ENCODE assay signal across 42 cellular contexts in the genomic region with DNA sequence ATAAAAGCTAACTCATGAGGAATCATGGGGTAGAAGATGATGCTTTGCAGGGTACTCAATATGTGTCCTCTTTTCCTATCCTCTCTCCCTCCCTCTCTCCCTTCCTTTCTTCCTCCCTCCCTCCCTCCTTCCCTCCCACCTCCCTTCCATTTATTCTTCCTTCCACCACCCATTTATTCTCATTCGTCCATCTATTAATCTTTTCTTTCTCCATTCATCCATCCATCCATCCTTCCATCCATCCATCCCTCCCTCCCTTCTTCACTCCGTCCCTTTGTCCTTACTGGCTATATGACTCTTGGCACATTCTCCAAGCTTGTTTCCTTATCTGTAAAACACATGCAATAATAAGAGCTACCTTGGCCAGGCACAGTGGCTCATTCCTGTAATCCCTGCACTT. TPM values are rescaled to one million over a fixed set of nuclear protein-coding genes. Genes with fewer than 3 reads are reported as not detected.
"Had no signal": no experiment of that assay in that cellular context is flagged by ENCODE, and none has a peak within 500 bp of the region (broad histone marks: within the 10 kb centered on the region; RNA-seq: fewer than 3 reads in every experiment).

No MANE protein-coding gene starts in this region.

- H3K9me3 Mint-ChIP-seq: activated naive CD4-positive, alpha-beta T cell treated with anti-CD3 and anti-CD28 coated beads for 36 hours; activated naive CD4-positive, alpha-beta T cell treated with anti-CD3 and anti-CD28 coated beads, Interleukin-2, amount 10 ng/mL, durations not matched to agents 7 days and 5 days; activated naive CD4-positive, alpha-beta T cell treated with anti-CD3 and anti-CD28 coated beads, Interleukin-2, amount 50 U/mL, for 24 hours; activated naive CD4-positive, alpha-beta T cell treated with anti-CD3 and anti-CD28 coated beads, Interleukin-2, amount 50 U/mL, for 72 hours; activated naive CD8-positive, alpha-beta T cell treated with anti-CD3 and anti-CD28 coated beads for 36 hours; activated naive CD8-positive, alpha-beta T cell treated with anti-CD3 and anti-CD28 coated beads, Interleukin-2, amount 10 ng/mL, durations not matched to agents 7 days and 5 days; activated naive CD8-positive, alpha-beta T cell treated with anti-CD3 and anti-CD28 coated beads, Interleukin-2, amount 50 U/mL, for 24 hours; activated T-cell treated with anti-CD3 and anti-CD28 coated beads, Interleukin-2, amount 50 U/mL, for 24 hours; activated T-cell treated with anti-CD3 and anti-CD28 coated beads, Interleukin-2, amount 50 U/mL, for 4 hours; activated T-cell treated with anti-CD3 and anti-CD28 coated beads, Interleukin-2, amount 50 U/mL, for 72 hours; activated T-helper 1 cell treated with anti-CD3 and anti-CD28 coated beads, Interleukin-12 subunit alpha, Interleukin-12 subunit beta, Interleukin-2, Interleukin-4 antibody, amounts not matched to agents 30 ng/mL and 10 ng/mL and 1 ng/mL, durations not matched to agents 14 hours and 24 hours and 36 hours; activated T-helper 17 cell treated with anti-CD3 and anti-CD28 coated beads, Interleukin-2, amount 50 U/mL, for 72 hours; activated T-helper 2 cell treated with anti-CD3 and anti-CD28 coated beads, Interferon-gamma antibody, Interleukin-2, Interleukin-4, amounts not matched to agents 10 μg/mL and 5 μg/mL and 100 μg/mL, durations not matched to agents 14 hours and 24 hours and 36 hours; central memory CD8-positive, alpha-beta T cell had no signal

- H3K27ac Mint-ChIP-seq: activated naive CD4-positive, alpha-beta T cell treated with anti-CD3 and anti-CD28 coated beads for 36 hours; activated naive CD4-positive, alpha-beta T cell treated with anti-CD3 and anti-CD28 coated beads, Interleukin-2, amount 10 ng/mL, durations not matched to agents 7 days and 5 days; activated naive CD4-positive, alpha-beta T cell treated with anti-CD3 and anti-CD28 coated beads, Interleukin-2, amount 50 U/mL, for 24 hours; activated naive CD4-positive, alpha-beta T cell treated with anti-CD3 and anti-CD28 coated beads, Interleukin-2, amount 50 U/mL, for 72 hours; activated naive CD8-positive, alpha-beta T cell; activated naive CD8-positive, alpha-beta T cell treated with anti-CD3 and anti-CD28 coated beads for 36 hours; activated naive CD8-positive, alpha-beta T cell treated with anti-CD3 and anti-CD28 coated beads, Interleukin-2, amount 10 ng/mL, durations not matched to agents 7 days and 5 days; activated naive CD8-positive, alpha-beta T cell treated with anti-CD3 and anti-CD28 coated beads, Interleukin-2, amount 50 U/mL, for 24 hours; activated T-cell treated with anti-CD3 and anti-CD28 coated beads, Interleukin-2, amount 50 U/mL, for 24 hours; activated T-cell treated with anti-CD3 and anti-CD28 coated beads, Interleukin-2, amount 50 U/mL, for 72 hours; activated T-helper 1 cell treated with anti-CD3 and anti-CD28 coated beads, Interleukin-12 subunit alpha, Interleukin-12 subunit beta, Interleukin-2, Interleukin-4 antibody, amounts not matched to agents 30 ng/mL and 10 ng/mL and 1 ng/mL, durations not matched to agents 14 hours and 24 hours and 36 hours; activated T-helper 17 cell treated with anti-CD3 and anti-CD28 coated beads, Interleukin-2, amount 50 U/mL, for 72 hours; activated T-helper 2 cell treated with anti-CD3 and anti-CD28 coated beads, Interferon-gamma antibody, Interleukin-2, Interleukin-4, amounts not matched to agents 10 μg/mL and 5 μg/mL and 100 μg/mL, durations not matched to agents 14 hours and 24 hours and 36 hours had no signal

- H3K4me3 Mint-ChIP-seq: activated naive CD4-positive, alpha-beta T cell treated with anti-CD3 and anti-CD28 coated beads for 36 hours; activated naive CD4-positive, alpha-beta T cell treated with anti-CD3 and anti-CD28 coated beads, Interleukin-2, amount 10 ng/mL, durations not matched to agents 7 days and 5 days; activated naive CD4-positive, alpha-beta T cell treated with anti-CD3 and anti-CD28 coated beads, Interleukin-2, amount 50 U/mL, for 24 hours; activated naive CD8-positive, alpha-beta T cell; activated naive CD8-positive, alpha-beta T cell treated with anti-CD3 and anti-CD28 coated beads for 36 hours; activated naive CD8-positive, alpha-beta T cell treated with anti-CD3 and anti-CD28 coated beads, Interleukin-2, amount 10 ng/mL, durations not matched to agents 7 days and 5 days; activated naive CD8-positive, alpha-beta T cell treated with anti-CD3 and anti-CD28 coated beads, Interleukin-2, amount 50 U/mL, for 24 hours; activated T-cell treated with anti-CD3 and anti-CD28 coated beads, Interleukin-2, amount 50 U/mL, for 24 hours; activated T-cell treated with anti-CD3 and anti-CD28 coated beads, Interleukin-2, amount 50 U/mL, for 4 hours; activated T-cell treated with anti-CD3 and anti-CD28 coated beads, Interleukin-2, amount 50 U/mL, for 72 hours; activated T-helper 1 cell treated with anti-CD3 and anti-CD28 coated beads, Interleukin-12 subunit alpha, Interleukin-12 subunit beta, Interleukin-2, Interleukin-4 antibody, amounts not matched to agents 30 ng/mL and 10 ng/mL and 1 ng/mL, durations not matched to agents 14 hours and 24 hours and 36 hours; activated T-helper 17 cell treated with anti-CD3 and anti-CD28 coated beads, Interleukin-2, amount 50 U/mL, for 72 hours; brain; central memory CD8-positive, alpha-beta T cell had no signal

- DNase-seq: activated effector memory CD4-positive, alpha-beta T cell treated with anti-CD3 and anti-CD28 coated beads, Interleukin-2, amount 50 U/mL, for 16 hours; activated effector memory CD4-positive, alpha-beta T cell treated with Interleukin-2 at 50 U/mL for 16 hours; activated gamma-delta T cell; activated gamma-delta T cell treated with Interleukin-2 at 50 U/mL for 16 hours; activated naive CD4-positive, alpha-beta T cell; activated naive CD4-positive, alpha-beta T cell treated with anti-CD3 and anti-CD28 coated beads for 36 hours; activated naive CD4-positive, alpha-beta T cell treated with anti-CD3 and anti-CD28 coated beads, Interleukin-2, amount 10 ng/mL, durations not matched to agents 7 days and 5 days; activated naive CD4-positive, alpha-beta T cell treated with anti-CD3 and anti-CD28 coated beads, Interleukin-2, amount 50 U/mL, for 16 hours; activated naive CD4-positive, alpha-beta T cell treated with Interleukin-2 at 50 U/mL for 16 hours; activated naive CD8-positive, alpha-beta T cell treated with anti-CD3 and anti-CD28 coated beads for 36 hours; activated naive CD8-positive, alpha-beta T cell treated with anti-CD3 and anti-CD28 coated beads, Interleukin-2, amount 10 ng/mL, durations not matched to agents 7 days and 5 days; activated naive CD8-positive, alpha-beta T cell treated with anti-CD3 and anti-CD28 coated beads, Interleukin-2, amount 50 U/mL, for 24 hours; activated T-cell treated with anti-CD3 and anti-CD28 coated beads, Interleukin-2, amount 50 U/mL, for 1 hour; activated T-cell treated with anti-CD3 and anti-CD28 coated beads, Interleukin-2, amount 50 U/mL, for 24 hours; activated T-cell treated with anti-CD3 and anti-CD28 coated beads, Interleukin-2, amount 50 U/mL, for 4 hours; activated T-cell treated with anti-CD3 and anti-CD28 coated beads, Interleukin-2, amount 50 U/mL, for 48 hours; activated T-cell treated with anti-CD3 and anti-CD28 coated beads, Interleukin-2, amount 50 U/mL, for 72 hours; adrenal gland; amniotic stem cell; amygdala; anterior cingulate cortex; aorta; body of pancreas; brain microvascular endothelial cell; caudate nucleus; central memory CD4-positive, alpha-beta T cell; cerebellar nuclear complex had no signal

- FAIRE-seq: astrocyte had no signal

- H3K27ac ChIP-seq: adrenal gland, ascending aorta, body of pancreas, brain microvascular endothelial cell, breast epithelium, cardiac muscle cell had no signal

- H3K36me3 Mint-ChIP-seq: activated naive CD4-positive, alpha-beta T cell treated with anti-CD3 and anti-CD28 coated beads, Interleukin-2, amount 10 ng/mL, durations not matched to agents 7 days and 5 days; activated naive CD4-positive, alpha-beta T cell treated with anti-CD3 and anti-CD28 coated beads, Interleukin-2, amount 50 U/mL, for 24 hours; activated naive CD4-positive, alpha-beta T cell treated with anti-CD3 and anti-CD28 coated beads, Interleukin-2, amount 50 U/mL, for 72 hours; activated naive CD8-positive, alpha-beta T cell; activated naive CD8-positive, alpha-beta T cell treated with anti-CD3 and anti-CD28 coated beads for 36 hours; activated naive CD8-positive, alpha-beta T cell treated with anti-CD3 and anti-CD28 coated beads, Interleukin-2, amount 10 ng/mL, durations not matched to agents 7 days and 5 days; brain had no signal

- ATAC-seq: activated naive CD4-positive, alpha-beta T cell treated with anti-CD3 and anti-CD28 coated beads, Interleukin-2, amount 50 U/mL, for 72 hours; activated naive CD8-positive, alpha-beta T cell treated with anti-CD3 and anti-CD28 coated beads, Interleukin-2, amount 50 U/mL, for 24 hours; activated T-cell treated with anti-CD3 and anti-CD28 coated beads, Interleukin-2, amount 50 U/mL, for 4 hours; activated T-cell treated with anti-CD3 and anti-CD28 coated beads, Interleukin-2, amount 50 U/mL, for 72 hours; activated T-helper 17 cell treated with anti-CD3 and anti-CD28 coated beads, Interleukin-2, amount 50 U/mL, for 72 hours; body of pancreas had no signal

- H3K36me3 ChIP-seq: adrenal gland, ascending aorta, brain microvascular endothelial cell, breast epithelium, cardiac muscle cell had no signal

- H3K4me1 Mint-ChIP-seq: activated T-helper 17 cell treated with anti-CD3 and anti-CD28 coated beads, Interleukin-2, amount 50 U/mL, for 72 hours had no signal

- H3K4me3 ChIP-seq: adrenal gland, ascending aorta, body of pancreas, breast epithelium, cardiac muscle cell had no signal

- H3K4me1 ChIP-seq: ascending aorta, breast epithelium had no signal

- H3K9me3 ChIP-seq: adrenal gland, ascending aorta, body of pancreas, breast epithelium had no signal

RNA-seq across cellular contexts. Expression of a gene that starts 40.9 kb away (rescaled TPM):
- total RNA-seq: activated naive CD4-positive, alpha-beta T cell treated with anti-CD3 and anti-CD28 coated beads for 36 hours; activated naive CD4-positive, alpha-beta T cell treated with anti-CD3 and anti-CD28 coated beads, Interleukin-2, amount 50 U/mL, for 72 hours; activated naive CD8-positive, alpha-beta T cell treated with anti-CD3 and anti-CD28 coated beads, Interleukin-2, amount 10 ng/mL, durations not matched to agents 7 days and 5 days; activated T-cell treated with anti-CD3 and anti-CD28 coated beads, Interleukin-2, amount 50 U/mL, for 4 hours; activated T-cell treated with anti-CD3 and anti-CD28 coated beads, Interleukin-2, amount 50 U/mL, for 72 hours; activated T-helper 1 cell treated with anti-CD3 and anti-CD28 coated beads, Interleukin-12 subunit alpha, Interleukin-12 subunit beta, Interleukin-2, Interleukin-4 antibody, amounts not matched to agents 30 ng/mL and 10 ng/mL and 1 ng/mL, durations not matched to agents 14 hours and 24 hours and 36 hours; activated T-helper 17 cell treated with anti-CD3 and anti-CD28 coated beads, Interleukin-2, amount 50 U/mL, for 72 hours; activated T-helper 2 cell treated with anti-CD3 and anti-CD28 coated beads, Interferon-gamma antibody, Interleukin-2, Interleukin-4, amounts not matched to agents 10 μg/mL and 5 μg/mL and 100 μg/mL, durations not matched to agents 14 hours and 24 hours and 36 hours; adrenal gland; aorta; ascending aorta; body of pancreas; cardiac muscle cell; cardiac septum; cerebellum; chondrocyte had no signal
- polyA plus RNA-seq: aorta, cardiac muscle cell had no signal
